17 cellular contexts compared by ENCODE assay signal in genomic region chr5:14256026-14256690, GRCh38.
DNase-seq lines count a peak whose midpoint lies in the region; ATAC-seq and TF ChIP-seq lines count a peak whose summit lies in the region.
"Had no signal": no experiment of that assay in that cellular context is flagged by ENCODE, and none has a peak within 500 bp of the region (broad histone marks: within the 10 kb centered on the region; RNA-seq: fewer than 3 reads in every experiment).

No MANE protein-coding gene starts in this region.

- no peak overlapping the region for H3K4me3 Mint-ChIP-seq in MCF 10A (ENCODE audit: unreplicated experiment)
- no peak overlapping the region for H3K4me3 Mint-ChIP-seq in activated CD8-positive, alpha-beta memory T cell treated with anti-CD3 and anti-CD28 coated beads, Interleukin-2, amount 10 ng/mL, durations not matched to agents 7 days and 5 days
- H3K4me3 Mint-ChIP-seq: T-cell had no signal

- TF ChIP-seq CTCF in breast epithelium (IDR thresholded peaks at IDR 0.05) (no peak), MCF 10A (IDR thresholded peaks at IDR 0.05; ENCODE audit: unreplicated experiment) (no peak), Panc1 (IDR thresholded peaks at IDR 0.05) (no peak), esophagus squamous epithelium (IDR thresholded peaks at IDR 0.05) (no peak), SK-N-SH (IDR thresholded peaks at IDR 0.05) (no peak)

- TF ChIP-seq RAD21 in SK-N-SH (IDR thresholded peaks at IDR 0.05; ENCODE audit: low read length) = no peak

- intact Hi-C loops in breast epithelium (cut with DNase I; ENCODE audit: low total_unique reads) (no loop called here), MCF 10A (cut with micrococcal nuclease) (no loop called here), Panc1 (cut with micrococcal nuclease; ENCODE audit: unreplicated experiment) (no loop called here), esophagus squamous epithelium (cut with DNase I) (no loop called here)

- H3K27me3 ChIP-seq in breast epithelium = no peaks in the 10 kb centered on the region
- H3K27me3 ChIP-seq in Panc1 (ENCODE audit: control insufficient read depth, insufficient read depth, low read length) = no peaks in the 10 kb centered on the region
- no peaks in the 10 kb centered on the region for H3K27me3 ChIP-seq in esophagus squamous epithelium
- no peaks in the 10 kb centered on the region for H3K27me3 ChIP-seq in SK-N-SH (ENCODE audit: insufficient read depth)
- no peaks in the 10 kb centered on the region for H3K27me3 ChIP-seq in Karpas-422 (ENCODE audit: low read length)
- H3K27me3 ChIP-seq: BLaER1 treated with 17β-estradiol and CSF1 and Interleukin-3, amounts not matched to agents 10 nM and 100 nM had no signal

- H3K36me3 ChIP-seq in breast epithelium = no peaks in the 10 kb centered on the region
- no peaks in the 10 kb centered on the region for H3K36me3 ChIP-seq in Panc1 (ENCODE audit: control insufficient read depth, insufficient read depth, low read length)
- H3K36me3 ChIP-seq in esophagus squamous epithelium = no peaks in the 10 kb centered on the region
- H3K36me3 ChIP-seq in SK-N-SH (replicated peaks in 1 of 2; ENCODE audit: control insufficient read depth in 1 of 2, insufficient read depth in 2 of 2, low read length in 1 of 2) = peaks cover 0 to 31% of the 10 kb centered on the region in 2 experiments
- H3K36me3 ChIP-seq in Karpas-422 (ENCODE audit: insufficient read depth, low read length) = no peaks in the 10 kb centered on the region

- BruUV-seq in MCF 10A (replicated peaks; lab: Mats Ljungman, UMichigan) (no TSS peak), Panc1 (replicated peaks; lab: Mats Ljungman, UMichigan) (TSS peak; percentile 2)

- WGBS in esophagus squamous epithelium, 2 donors = 81 to 82% methylated on average over 5 of the region's 5 CpGs
- 98% methylated on average over 5 of the region's 5 CpGs for WGBS in SK-N-SH (ENCODE audit: low lambda C conversion rate)

- POLR2A ChIA-PET in MCF 10A (lab: Yijun Ruan, JAX) (no interaction called here), Panc1 (lab: Charles Lee) (interaction anchor here (0.7 kb wide), 1 partner anchor 67 kb away, joined by 6 read pairs; no protein-coding TSS in a partner anchor), SK-N-SH (lab: Yijun Ruan, JAX) (no interaction called here)

- H2AFZ ChIP-seq in SK-N-SH (ENCODE audit: low read depth) (no peak overlapping the region), Karpas-422 (ENCODE audit: low read length) (no peak overlapping the region)

- H4K20me1 ChIP-seq in SK-N-SH (ENCODE audit: insufficient read depth) = peaks cover 87% of the 10 kb centered on the region
- H4K20me1 ChIP-seq in Karpas-422 (ENCODE audit: insufficient read depth, low read depth, low read length) = no peaks in the 10 kb centered on the region

- DNase-seq in breast epithelium (ENCODE audit: low spot score in 2 of 2) = no peak
- no peak for DNase-seq in MCF 10A (ENCODE audit: unreplicated experiment)
- DNase-seq in Panc1 (ENCODE audit: low read depth, low spot score) = no peak
- DNase-seq in esophagus squamous epithelium (lab: John Stamatoyannopoulos, UW) = no peak
- no peak for DNase-seq in activated CD8-positive, alpha-beta memory T cell treated with anti-CD3 and anti-CD28 coated beads, Interleukin-2, amount 10 ng/mL, durations not matched to agents 7 days and 5 days
- DNase-seq in SK-N-SH = no peak
- no peak for DNase-seq in Karpas-422
- no peak for DNase-seq in C1 segment of cervical spinal cord (lab: John Stamatoyannopoulos, UW)
- DNase-seq: 8988T, COR-L47, DMS79, NCI-H1048, NCI-H2081 treated with DMSO at 0.1 percent for 48 hours, NCI-H524, T-cell had no signal

- no peak for TF ChIP-seq POLR2A in breast epithelium (IDR thresholded peaks at IDR 0.05)
- TF ChIP-seq POLR2A in esophagus squamous epithelium (IDR thresholded peaks at IDR 0.05) = no peak

- H3K79me2 ChIP-seq in SK-N-SH (ENCODE audit: insufficient read depth) (peaks cover 100% of the 10 kb centered on the region), Karpas-422 (ENCODE audit: low read length) (no peaks in the 10 kb centered on the region)

- TF ChIP-seq EP300 in SK-N-SH (IDR thresholded peaks at IDR 0.05; ENCODE audit: borderline replicate concordance in 1 of 2, low read depth in 1 of 2, low read length in 1 of 2) = no peak

- H3K9ac ChIP-seq in SK-N-SH (no peak overlapping the region), Karpas-422 (ENCODE audit: low read length) (no peak overlapping the region)
- H3K9ac ChIP-seq: BLaER1 treated with 17β-estradiol and CSF1 and Interleukin-3, amounts not matched to agents 10 nM and 100 nM had no signal

- H3K27me3 Mint-ChIP-seq in MCF 10A (ENCODE audit: insufficient read depth, unreplicated experiment) = no peaks in the 10 kb centered on the region
- no peaks in the 10 kb centered on the region for H3K27me3 Mint-ChIP-seq in activated CD8-positive, alpha-beta memory T cell treated with anti-CD3 and anti-CD28 coated beads, Interleukin-2, amount 10 ng/mL, durations not matched to agents 7 days and 5 days
- H3K27me3 Mint-ChIP-seq: IgD-negative memory B cell had no signal

- H3K4me3 ChIP-seq in breast epithelium (no peak overlapping the region), Panc1 (ENCODE audit: low read depth in 2 of 2, low read length in 2 of 2) (peak overlapping the region in 1 of 2 experiments; percentile 15; a peak in 2 of 4 replicates), esophagus squamous epithelium (no peak overlapping the region), SK-N-SH (ENCODE audit: low read depth in 2 of 2, low read length in 1 of 2) (no peak overlapping the region), Karpas-422 (ENCODE audit: low read length) (no peak overlapping the region)
- H3K4me3 ChIP-seq: BLaER1 treated with 17β-estradiol and CSF1 and Interleukin-3, amounts not matched to agents 10 nM and 100 nM had no signal

- peak; percentile 27; the same call in 1 of the 2 replicates for ATAC-seq in Panc1
- ATAC-seq in activated CD8-positive, alpha-beta memory T cell treated with anti-CD3 and anti-CD28 coated beads, Interleukin-2, amount 10 ng/mL, durations not matched to agents 7 days and 5 days = no peak
- ATAC-seq: T-cell had no signal

- H3F3A ChIP-seq in SK-N-SH (replicated peaks; ENCODE audit: insufficient read depth) = peaks cover 11% of the 10 kb centered on the region

- no peaks in the 10 kb centered on the region for H3K4me1 Mint-ChIP-seq in MCF 10A (ENCODE audit: insufficient read depth, unreplicated experiment)
- peaks cover 2% of the 10 kb centered on the region for H3K4me1 Mint-ChIP-seq in activated CD8-positive, alpha-beta memory T cell treated with anti-CD3 and anti-CD28 coated beads, Interleukin-2, amount 10 ng/mL, durations not matched to agents 7 days and 5 days
- H3K4me1 Mint-ChIP-seq: T-cell had no signal

- H3K9me3 ChIP-seq in breast epithelium (no peaks in the 10 kb centered on the region), Panc1 (ENCODE audit: control insufficient read depth, insufficient read depth, low read depth, low read length) (no peaks in the 10 kb centered on the region; the same call in 1 of the 2 replicates), esophagus squamous epithelium (peaks cover 0 to 4% (median 3%) of the 10 kb centered on the region in 3 donors), SK-N-SH (no peaks in the 10 kb centered on the region), Karpas-422 (ENCODE audit: low read length) (no peaks in the 10 kb centered on the region)

- in situ Hi-C loops in Panc1 (cut with HindIII; ENCODE audit: low pct_unique_long_range_greater_than_20kb, low sequenced_read_pairs) = loop anchor here (5.0 kb wide), 1 partner anchor 36 kb away; no protein-coding TSS in a partner anchor

- H3K27ac Mint-ChIP-seq in MCF 10A (ENCODE audit: low read depth, unreplicated experiment) = no peak overlapping the region
- no peak overlapping the region for H3K27ac Mint-ChIP-seq in activated CD8-positive, alpha-beta memory T cell treated with anti-CD3 and anti-CD28 coated beads, Interleukin-2, amount 10 ng/mL, durations not matched to agents 7 days and 5 days
- H3K27ac Mint-ChIP-seq: T-cell had no signal

- peaks cover 4% of the 10 kb centered on the region for H3K36me3 Mint-ChIP-seq in MCF 10A (ENCODE audit: insufficient read depth, unreplicated experiment)
- no peaks in the 10 kb centered on the region for H3K36me3 Mint-ChIP-seq in activated CD8-positive, alpha-beta memory T cell treated with anti-CD3 and anti-CD28 coated beads, Interleukin-2, amount 10 ng/mL, durations not matched to agents 7 days and 5 days

- H3K9me3 Mint-ChIP-seq in MCF 10A (ENCODE audit: unreplicated experiment) = no peaks in the 10 kb centered on the region
- H3K9me3 Mint-ChIP-seq in activated CD8-positive, alpha-beta memory T cell treated with anti-CD3 and anti-CD28 coated beads, Interleukin-2, amount 10 ng/mL, durations not matched to agents 7 days and 5 days (ENCODE audit: low read depth) = peaks cover 10% of the 10 kb centered on the region

- H3K9me2 ChIP-seq in SK-N-SH = no peaks in the 10 kb centered on the region
- no peaks in the 10 kb centered on the region for H3K9me2 ChIP-seq in Karpas-422 (replicated peaks; ENCODE audit: insufficient read depth, low read length)

- H3K4me1 ChIP-seq in breast epithelium = peaks cover 4 to 8% of the 10 kb centered on the region in 2 donors
- peaks cover 98% of the 10 kb centered on the region for H3K4me1 ChIP-seq in Panc1 (ENCODE audit: control insufficient read depth, insufficient read depth, low read length)
- peaks cover 3 to 57% (median 4%) of the 10 kb centered on the region in 3 donors for H3K4me1 ChIP-seq in esophagus squamous epithelium
- H3K4me1 ChIP-seq in SK-N-SH (ENCODE audit: control insufficient read depth in 1 of 2, insufficient read depth in 2 of 2, low read depth in 1 of 2, low read length in 1 of 2) = peaks cover 39% of the 10 kb centered on the region in 2 experiments; a peak in 3 of 4 replicates
- no peaks in the 10 kb centered on the region for H3K4me1 ChIP-seq in Karpas-422 (ENCODE audit: low read length)

- H3K4me2 ChIP-seq in SK-N-SH (no peak overlapping the region), Karpas-422 (ENCODE audit: low read depth, low read length, poor library complexity, severe bottlenecking) (no peak overlapping the region)

- peak overlapping the region; percentile 62 to 73 for H3K27ac ChIP-seq in breast epithelium
- peak overlapping the region; percentile 96 for H3K27ac ChIP-seq in Panc1 (ENCODE audit: low read length)
- H3K27ac ChIP-seq in esophagus squamous epithelium = peak overlapping the region in 3 of 4 donors; percentile 2 to 22 (median 14)
- H3K27ac ChIP-seq in SK-N-SH (ENCODE audit: low read depth in 2 of 2, low read length in 1 of 2) = no peak overlapping the region
- H3K27ac ChIP-seq in Karpas-422 (ENCODE audit: low read length) = no peak overlapping the region
- H3K27ac ChIP-seq: BLaER1 treated with 17β-estradiol and CSF1 and Interleukin-3, amounts not matched to agents 10 nM and 100 nM had no signal

- CTCF ChIA-PET in MCF 10A (lab: Yijun Ruan, JAX) = interaction anchor here (5.1 kb wide), 1 partner anchor 14 kb away, joined by 23 read pairs; no protein-coding TSS in a partner anchor
- CTCF ChIA-PET in Panc1 (lab: Charles Lee) = no interaction called here
- CTCF ChIA-PET in activated CD8-positive, alpha-beta memory T cell treated with anti-CD3 and anti-CD28 coated beads, Interleukin-2, amount 10 ng/mL, durations not matched to agents 7 days and 5 days (lab: Charles Lee) = interaction anchor here (1.2 kb wide), 1 partner anchor 11 kb away, joined by 3 read pairs; no protein-coding TSS in a partner anchor
- CTCF ChIA-PET in SK-N-SH (lab: Yijun Ruan, JAX) = no interaction called here

Comparison
In these comparisons a context has a peak if more than half of its experiments do, and no peak if none do; other contexts are left out.
1. H3K27ac ChIP-seq: peak in breast epithelium (2 of 2), Panc1 (single experiment) and esophagus squamous epithelium (3 of 4); none in SK-N-SH (0 of 2) and Karpas-422 (single experiment).
2. CTCF ChIA-PET loops: an anchor here in MCF 10A (5.1 kb wide) and activated CD8-positive, alpha-beta memory T cell treated with anti-CD3 and anti-CD28 coated beads, Interleukin-2, amount 10 ng/mL, durations not matched to agents 7 days and 5 days (1.2 kb wide); none called in Panc1 and SK-N-SH.